1 cellular context compared by ENCODE assay signal in the genomic region with DNA sequence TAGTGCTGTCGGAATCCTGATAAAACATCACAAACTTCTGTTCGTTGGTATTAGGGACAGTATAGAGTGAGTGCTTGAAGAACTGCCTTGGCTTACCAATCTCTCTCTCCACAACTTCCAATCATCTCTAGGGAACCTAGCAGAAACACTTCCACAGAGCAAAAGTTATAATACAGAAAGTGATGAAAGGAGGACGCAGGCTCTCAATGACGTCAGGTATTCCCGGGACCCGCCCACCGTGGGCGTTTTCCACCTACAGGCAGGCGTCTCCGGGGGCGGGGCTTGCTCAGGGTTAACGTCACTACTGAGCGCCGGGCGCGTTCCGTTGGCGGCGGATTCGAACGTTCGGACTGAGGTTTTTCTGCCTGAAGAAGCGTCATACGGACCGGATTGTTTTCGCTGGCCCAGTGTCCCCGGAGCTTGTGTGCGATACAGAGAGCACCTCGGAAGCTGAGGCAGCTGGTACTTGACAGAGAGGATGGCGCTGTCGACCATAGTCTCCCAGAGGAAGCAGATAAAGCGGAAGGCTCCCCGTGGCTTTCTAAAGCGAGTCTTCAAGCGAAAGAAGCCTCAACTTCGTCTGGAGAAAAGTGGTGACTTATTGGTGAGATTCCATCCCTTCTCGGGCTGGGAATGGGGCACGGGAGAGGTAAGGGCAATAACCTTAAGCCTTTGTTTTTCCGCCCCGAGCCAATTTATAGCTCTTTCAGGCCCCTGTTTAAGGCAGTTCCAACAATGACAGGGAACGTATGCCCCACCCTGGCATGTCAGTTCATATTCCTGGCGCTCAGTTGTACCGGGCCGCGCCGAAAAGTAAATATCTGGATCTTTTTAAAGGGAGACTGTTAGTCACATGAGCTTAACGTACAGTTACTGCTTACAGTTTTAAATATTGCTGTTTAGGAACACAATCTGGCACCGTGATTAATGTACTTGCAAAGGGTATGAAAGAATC.
A peak's percentile ranks its signal among the peaks of the same experiment; 100 is the strongest.
TF ChIP-seq lines count a peak whose summit lies in the region.

A gene (plus strand): TSS at position 320 of the 955 bp plus-strand sequence. CDS start 159 bp downstream, at position 479.

TF ChIP-seq in H1, 55 proteins besides CTCF, POLR2A, EP300 and RAD21 (continues in another document):
- TF ChIP-seq HDAC2 (IDR thresholded peaks at IDR 0.05; ENCODE audit: borderline replicate concordance in 1 of 2, low read depth in 2 of 2, low read length in 2 of 2) (peak in 1 of 2 experiments; percentile 91; a peak in 2 of 4 replicates), TAF1 (IDR thresholded peaks at IDR 0.05; ENCODE audit: low read depth, low read length) (peak; percentile 93), TBP (IDR thresholded peaks at IDR 0.05; ENCODE audit: low read depth, low read length) (peak; percentile 89), CBX8 (IDR thresholded peaks at IDR 0.05; ENCODE audit: borderline replicate concordance, low read depth, low read length) (no peak), NRF1 (IDR thresholded peaks at IDR 0.05; ENCODE audit: low read depth, low read length) (no peak), CREB1 (IDR thresholded peaks at IDR 0.05) (peak; percentile 99), CBX5 (IDR thresholded peaks at IDR 0.05; ENCODE audit: low read depth, low read length) (no peak), FOSL1 (IDR thresholded peaks at IDR 0.05; ENCODE audit: insufficient read depth, low read depth, low read length) (no peak), SP1 (IDR thresholded peaks at IDR 0.05; ENCODE audit: low read depth, low read length) (peak; percentile 81; the same call in 1 of the 2 replicates), CHD1 (IDR thresholded peaks at IDR 0.05; ENCODE audit: low read depth, low read length) (no peak), RBBP5 (IDR thresholded peaks at IDR 0.05; ENCODE audit: borderline replicate concordance, low read depth, low read length) (peak; percentile 98; the same call in 1 of the 2 replicates), POU5F1 (IDR thresholded peaks at IDR 0.05; ENCODE audit: low read depth, low read length) (no peak), YY1 (IDR thresholded peaks at IDR 0.05; ENCODE audit: low read depth, low read length) (0 out of 2 replicates have a peak, but pooled peaks have one; percentile 29), HDAC6 (IDR thresholded peaks at IDR 0.05; ENCODE audit: low read depth, low read length) (no peak), JUN (IDR thresholded peaks at IDR 0.05; ENCODE audit: low read depth, low read length) (no peak), SP4 (IDR thresholded peaks at IDR 0.05; ENCODE audit: low read length) (peak; percentile 77; the same call in 1 of the 2 replicates), POLR2AphosphoS5 (IDR thresholded peaks at IDR 0.05; ENCODE audit: low read depth, low read length) (peak; percentile 95), CHD2 (IDR thresholded peaks at IDR 0.05; ENCODE audit: low read length) (no peak), RXRA (IDR thresholded peaks at IDR 0.05; ENCODE audit: insufficient read depth, low read depth, low read length) (no peak), RFX5 (IDR thresholded peaks at IDR 0.05; ENCODE audit: borderline replicate concordance, low read depth, low read length) (no peak), BCL11A (IDR thresholded peaks at IDR 0.05; ENCODE audit: low read depth in 2 of 2, low read length in 2 of 2) (no peak), NANOG (IDR thresholded peaks at IDR 0.05; ENCODE audit: insufficient read depth, low read depth, low read length, poor library complexity, severe bottlenecking) (no peak), KDM5A (IDR thresholded peaks at IDR 0.05; ENCODE audit: low read length) (peak; percentile 78), CTBP2 (IDR thresholded peaks at IDR 0.05; ENCODE audit: borderline replicate concordance, insufficient read depth, insufficient read length, low read length) (no peak), EZH2 (IDR thresholded peaks at IDR 0.05; ENCODE audit: low read depth, low read length, severe bottlenecking) (no peak), BACH1 (IDR thresholded peaks at IDR 0.05; ENCODE audit: low read length) (no peak), PHF8 (conservative IDR thresholded peaks at IDR 0.05; ENCODE audit: low read depth, low read length) (peak; percentile 83), SP2 (IDR thresholded peaks at IDR 0.05; ENCODE audit: low read length) (no peak), SIN3A (conservative IDR thresholded peaks at IDR 0.05 in 1 of 2, IDR thresholded peaks at IDR 0.05 in 1 of 2; ENCODE audit: low read depth in 1 of 2, low read length in 2 of 2) (peak; percentile 81 to 97; a peak in 3 of 4 replicates), BRCA1 (IDR thresholded peaks at IDR 0.05; ENCODE audit: low read depth, low read length) (no peak; the same call in 1 of the 2 replicates), SIX5 (IDR thresholded peaks at IDR 0.05; ENCODE audit: low read depth, low read length) (no peak), TAF7 (optimal IDR thresholded peaks at IDR 0.05; ENCODE audit: borderline replicate concordance, low read depth, low read length) (peak; percentile 79), GTF2F1 (IDR thresholded peaks at IDR 0.05; ENCODE audit: borderline replicate concordance, low read depth, low read length) (no peak), TEAD4 (IDR thresholded peaks at IDR 0.05; ENCODE audit: low read depth, low read length) (no peak), EGR1 (IDR thresholded peaks at IDR 0.05; ENCODE audit: borderline replicate concordance, low read depth, low read length) (peak; percentile 93), SIRT6 (IDR thresholded peaks at IDR 0.05; ENCODE audit: low read length) (no peak), KDM4A (IDR thresholded peaks at IDR 0.05; ENCODE audit: low read depth, low read length, severe bottlenecking) (peak; percentile 99), MAFK (IDR thresholded peaks at IDR 0.05; ENCODE audit: low read depth, low read length) (no peak), SAP30 (IDR thresholded peaks at IDR 0.05; ENCODE audit: insufficient read depth, insufficient replicate concordance, low read length) (peak; percentile 79), ZNF274 (IDR thresholded peaks at IDR 0.05; ENCODE audit: borderline replicate concordance, extremely low read depth, low read length) (no peak), TCF12 (IDR thresholded peaks at IDR 0.05; ENCODE audit: low read depth, low read length) (0 out of 2 replicates have a peak, but pooled peaks have one; percentile 29), KDM1A (IDR thresholded peaks at IDR 0.05; ENCODE audit: borderline replicate concordance, low read length) (no peak), SUZ12 (IDR thresholded peaks at IDR 0.05; ENCODE audit: low read length) (no peak), JUND (IDR thresholded peaks at IDR 0.05; ENCODE audit: low read length) (no peak), CEBPB (IDR thresholded peaks at IDR 0.05; ENCODE audit: low read depth, low read length) (no peak), SRF (IDR thresholded peaks at IDR 0.05; ENCODE audit: low read depth, low read length) (peak; percentile 82), RNF2 (IDR thresholded peaks at IDR 0.05; ENCODE audit: borderline replicate concordance, low read depth, low read length, missing control alignments, poor library complexity, severe bottlenecking) (no peak)
- TF ChIP-seq, protein P1, sequence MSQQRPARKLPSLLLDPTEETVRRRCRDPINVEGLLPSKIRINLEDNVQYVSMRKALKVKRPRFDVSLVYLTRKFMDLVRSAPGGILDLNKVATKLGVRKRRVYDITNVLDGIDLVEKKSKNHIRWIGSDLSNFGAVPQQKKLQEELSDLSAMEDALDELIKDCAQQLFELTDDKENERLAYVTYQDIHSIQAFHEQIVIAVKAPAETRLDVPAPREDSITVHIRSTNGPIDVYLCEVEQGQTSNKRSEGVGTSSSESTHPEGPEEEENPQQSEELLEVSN (IDR thresholded peaks at IDR 0.05), result no peak
- TF ChIP-seq, protein P2, sequence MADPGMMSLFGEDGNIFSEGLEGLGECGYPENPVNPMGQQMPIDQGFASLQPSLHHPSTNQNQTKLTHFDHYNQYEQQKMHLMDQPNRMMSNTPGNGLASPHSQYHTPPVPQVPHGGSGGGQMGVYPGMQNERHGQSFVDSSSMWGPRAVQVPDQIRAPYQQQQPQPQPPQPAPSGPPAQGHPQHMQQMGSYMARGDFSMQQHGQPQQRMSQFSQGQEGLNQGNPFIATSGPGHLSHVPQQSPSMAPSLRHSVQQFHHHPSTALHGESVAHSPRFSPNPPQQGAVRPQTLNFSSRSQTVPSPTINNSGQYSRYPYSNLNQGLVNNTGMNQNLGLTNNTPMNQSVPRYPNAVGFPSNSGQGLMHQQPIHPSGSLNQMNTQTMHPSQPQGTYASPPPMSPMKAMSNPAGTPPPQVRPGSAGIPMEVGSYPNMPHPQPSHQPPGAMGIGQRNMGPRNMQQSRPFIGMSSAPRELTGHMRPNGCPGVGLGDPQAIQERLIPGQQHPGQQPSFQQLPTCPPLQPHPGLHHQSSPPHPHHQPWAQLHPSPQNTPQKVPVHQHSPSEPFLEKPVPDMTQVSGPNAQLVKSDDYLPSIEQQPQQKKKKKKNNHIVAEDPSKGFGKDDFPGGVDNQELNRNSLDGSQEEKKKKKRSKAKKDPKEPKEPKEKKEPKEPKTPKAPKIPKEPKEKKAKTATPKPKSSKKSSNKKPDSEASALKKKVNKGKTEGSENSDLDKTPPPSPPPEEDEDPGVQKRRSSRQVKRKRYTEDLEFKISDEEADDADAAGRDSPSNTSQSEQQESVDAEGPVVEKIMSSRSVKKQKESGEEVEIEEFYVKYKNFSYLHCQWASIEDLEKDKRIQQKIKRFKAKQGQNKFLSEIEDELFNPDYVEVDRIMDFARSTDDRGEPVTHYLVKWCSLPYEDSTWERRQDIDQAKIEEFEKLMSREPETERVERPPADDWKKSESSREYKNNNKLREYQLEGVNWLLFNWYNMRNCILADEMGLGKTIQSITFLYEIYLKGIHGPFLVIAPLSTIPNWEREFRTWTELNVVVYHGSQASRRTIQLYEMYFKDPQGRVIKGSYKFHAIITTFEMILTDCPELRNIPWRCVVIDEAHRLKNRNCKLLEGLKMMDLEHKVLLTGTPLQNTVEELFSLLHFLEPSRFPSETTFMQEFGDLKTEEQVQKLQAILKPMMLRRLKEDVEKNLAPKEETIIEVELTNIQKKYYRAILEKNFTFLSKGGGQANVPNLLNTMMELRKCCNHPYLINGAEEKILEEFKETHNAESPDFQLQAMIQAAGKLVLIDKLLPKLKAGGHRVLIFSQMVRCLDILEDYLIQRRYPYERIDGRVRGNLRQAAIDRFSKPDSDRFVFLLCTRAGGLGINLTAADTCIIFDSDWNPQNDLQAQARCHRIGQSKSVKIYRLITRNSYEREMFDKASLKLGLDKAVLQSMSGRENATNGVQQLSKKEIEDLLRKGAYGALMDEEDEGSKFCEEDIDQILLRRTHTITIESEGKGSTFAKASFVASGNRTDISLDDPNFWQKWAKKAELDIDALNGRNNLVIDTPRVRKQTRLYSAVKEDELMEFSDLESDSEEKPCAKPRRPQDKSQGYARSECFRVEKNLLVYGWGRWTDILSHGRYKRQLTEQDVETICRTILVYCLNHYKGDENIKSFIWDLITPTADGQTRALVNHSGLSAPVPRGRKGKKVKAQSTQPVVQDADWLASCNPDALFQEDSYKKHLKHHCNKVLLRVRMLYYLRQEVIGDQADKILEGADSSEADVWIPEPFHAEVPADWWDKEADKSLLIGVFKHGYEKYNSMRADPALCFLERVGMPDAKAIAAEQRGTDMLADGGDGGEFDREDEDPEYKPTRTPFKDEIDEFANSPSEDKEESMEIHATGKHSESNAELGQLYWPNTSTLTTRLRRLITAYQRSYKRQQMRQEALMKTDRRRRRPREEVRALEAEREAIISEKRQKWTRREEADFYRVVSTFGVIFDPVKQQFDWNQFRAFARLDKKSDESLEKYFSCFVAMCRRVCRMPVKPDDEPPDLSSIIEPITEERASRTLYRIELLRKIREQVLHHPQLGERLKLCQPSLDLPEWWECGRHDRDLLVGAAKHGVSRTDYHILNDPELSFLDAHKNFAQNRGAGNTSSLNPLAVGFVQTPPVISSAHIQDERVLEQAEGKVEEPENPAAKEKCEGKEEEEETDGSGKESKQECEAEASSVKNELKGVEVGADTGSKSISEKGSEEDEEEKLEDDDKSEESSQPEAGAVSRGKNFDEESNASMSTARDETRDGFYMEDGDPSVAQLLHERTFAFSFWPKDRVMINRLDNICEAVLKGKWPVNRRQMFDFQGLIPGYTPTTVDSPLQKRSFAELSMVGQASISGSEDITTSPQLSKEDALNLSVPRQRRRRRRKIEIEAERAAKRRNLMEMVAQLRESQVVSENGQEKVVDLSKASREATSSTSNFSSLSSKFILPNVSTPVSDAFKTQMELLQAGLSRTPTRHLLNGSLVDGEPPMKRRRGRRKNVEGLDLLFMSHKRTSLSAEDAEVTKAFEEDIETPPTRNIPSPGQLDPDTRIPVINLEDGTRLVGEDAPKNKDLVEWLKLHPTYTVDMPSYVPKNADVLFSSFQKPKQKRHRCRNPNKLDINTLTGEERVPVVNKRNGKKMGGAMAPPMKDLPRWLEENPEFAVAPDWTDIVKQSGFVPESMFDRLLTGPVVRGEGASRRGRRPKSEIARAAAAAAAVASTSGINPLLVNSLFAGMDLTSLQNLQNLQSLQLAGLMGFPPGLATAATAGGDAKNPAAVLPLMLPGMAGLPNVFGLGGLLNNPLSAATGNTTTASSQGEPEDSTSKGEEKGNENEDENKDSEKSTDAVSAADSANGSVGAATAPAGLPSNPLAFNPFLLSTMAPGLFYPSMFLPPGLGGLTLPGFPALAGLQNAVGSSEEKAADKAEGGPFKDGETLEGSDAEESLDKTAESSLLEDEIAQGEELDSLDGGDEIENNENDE (IDR thresholded peaks at IDR 0.05; ENCODE audit: insufficient replicate concordance, low read length), result no peak
- TF ChIP-seq, protein P3, sequence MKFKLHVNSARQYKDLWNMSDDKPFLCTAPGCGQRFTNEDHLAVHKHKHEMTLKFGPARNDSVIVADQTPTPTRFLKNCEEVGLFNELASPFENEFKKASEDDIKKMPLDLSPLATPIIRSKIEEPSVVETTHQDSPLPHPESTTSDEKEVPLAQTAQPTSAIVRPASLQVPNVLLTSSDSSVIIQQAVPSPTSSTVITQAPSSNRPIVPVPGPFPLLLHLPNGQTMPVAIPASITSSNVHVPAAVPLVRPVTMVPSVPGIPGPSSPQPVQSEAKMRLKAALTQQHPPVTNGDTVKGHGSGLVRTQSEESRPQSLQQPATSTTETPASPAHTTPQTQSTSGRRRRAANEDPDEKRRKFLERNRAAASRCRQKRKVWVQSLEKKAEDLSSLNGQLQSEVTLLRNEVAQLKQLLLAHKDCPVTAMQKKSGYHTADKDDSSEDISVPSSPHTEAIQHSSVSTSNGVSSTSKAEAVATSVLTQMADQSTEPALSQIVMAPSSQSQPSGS (IDR thresholded peaks at IDR 0.05; ENCODE audit: low read length), result peak; percentile 85
- TF ChIP-seq, protein P4, sequence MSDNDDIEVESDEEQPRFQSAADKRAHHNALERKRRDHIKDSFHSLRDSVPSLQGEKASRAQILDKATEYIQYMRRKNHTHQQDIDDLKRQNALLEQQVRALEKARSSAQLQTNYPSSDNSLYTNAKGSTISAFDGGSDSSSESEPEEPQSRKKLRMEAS (IDR thresholded peaks at IDR 0.05), result peak; percentile 34; the same call in 1 of the 2 replicates
- TF ChIP-seq, protein P5, sequence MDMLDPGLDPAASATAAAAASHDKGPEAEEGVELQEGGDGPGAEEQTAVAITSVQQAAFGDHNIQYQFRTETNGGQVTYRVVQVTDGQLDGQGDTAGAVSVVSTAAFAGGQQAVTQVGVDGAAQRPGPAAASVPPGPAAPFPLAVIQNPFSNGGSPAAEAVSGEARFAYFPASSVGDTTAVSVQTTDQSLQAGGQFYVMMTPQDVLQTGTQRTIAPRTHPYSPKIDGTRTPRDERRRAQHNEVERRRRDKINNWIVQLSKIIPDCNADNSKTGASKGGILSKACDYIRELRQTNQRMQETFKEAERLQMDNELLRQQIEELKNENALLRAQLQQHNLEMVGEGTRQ (IDR thresholded peaks at IDR 0.05; ENCODE audit: low read length), result no peak
- TF ChIP-seq, protein P6, sequence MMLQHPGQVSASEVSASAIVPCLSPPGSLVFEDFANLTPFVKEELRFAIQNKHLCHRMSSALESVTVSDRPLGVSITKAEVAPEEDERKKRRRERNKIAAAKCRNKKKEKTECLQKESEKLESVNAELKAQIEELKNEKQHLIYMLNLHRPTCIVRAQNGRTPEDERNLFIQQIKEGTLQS (IDR thresholded peaks at IDR 0.05; ENCODE audit: insufficient read depth, low read depth, low read length), result peak; percentile 91
